17 cellular contexts compared by ENCODE assay signal in genomic region chr3:50478051-50478450, GRCh38. TPM values are rescaled to one million over a fixed set of nuclear protein-coding genes. Genes with fewer than 3 reads are reported as not detected.
A peak's percentile ranks its signal among the peaks of the same experiment; 100 is the strongest.
DNase-seq lines count a peak whose midpoint lies in the region; ATAC-seq and TF ChIP-seq lines count a peak whose summit lies in the region.
"Had no signal": no experiment of that assay in that cellular context is flagged by ENCODE, and none has a peak within 500 bp of the region (broad histone marks: within the 10 kb centered on the region; RNA-seq: fewer than 3 reads in every experiment).

No MANE protein-coding gene starts in this region.

- H3K27me3 Mint-ChIP-seq in brain: peaks cover 3% of the 10 kb centered on the region
- H3K27me3 Mint-ChIP-seq in neural progenitor cell (ENCODE audit: insufficient read depth, low read depth): peaks cover 2% of the 10 kb centered on the region
- H3K27me3 Mint-ChIP-seq: CD4-positive, alpha-beta memory T cell had no signal

- no peak overlapping the region for H2BK15ac ChIP-seq in neuronal stem cell (ENCODE audit: low read length)

- ATAC-seq in left lobe of liver: peak; percentile 89
- ATAC-seq: GM23338 had no signal

- H3K14ac ChIP-seq in neuronal stem cell (ENCODE audit: low read length): peak overlapping the region; percentile 50

- no peak overlapping the region for H3K23ac ChIP-seq in neuronal stem cell (ENCODE audit: low read depth, low read length, poor library complexity)

- H3K27ac Mint-ChIP-seq in brain (peak overlapping the region in 3 of 5 experiments; percentile 52 to 82 (median 66)), neural progenitor cell (no peak overlapping the region)
- H3K27ac Mint-ChIP-seq: GM23338, HFFc6 had no signal

- H3K4me2 ChIP-seq in neuronal stem cell (ENCODE audit: insufficient read depth, low read length, poor library complexity, severe bottlenecking) (no peak overlapping the region), neural progenitor cell (no peak overlapping the region)
- H3K4me2 ChIP-seq: GM23338 had no signal

- H4K20me1 ChIP-seq in neural progenitor cell (ENCODE audit: low read depth): peaks cover 24% of the 10 kb centered on the region

- H3K4me3 Mint-ChIP-seq in brain (no peak overlapping the region), neural progenitor cell (no peak overlapping the region)
- H3K4me3 Mint-ChIP-seq: CD4-positive, alpha-beta memory T cell; GM23338; HFFc6 had no signal

- no peaks in the 10 kb centered on the region for H3F3A ChIP-seq in neural progenitor cell (ENCODE audit: low read depth)

- no peaks in the 10 kb centered on the region for H3K79me2 ChIP-seq in neural progenitor cell (ENCODE audit: low read depth)

- H3K36me3 ChIP-seq in neuronal stem cell (replicated peaks in 1 of 2; ENCODE audit: control insufficient read depth in 2 of 2, insufficient read depth in 2 of 2, low read length in 2 of 2) (no peaks in the 10 kb centered on the region), neural progenitor cell (no peaks in the 10 kb centered on the region)
- H3K36me3 ChIP-seq: HAP-1 had no signal

- H3K9me3 Mint-ChIP-seq in brain (peaks cover 0 to 4% (median 1%) of the 10 kb centered on the region in 5 experiments), neural progenitor cell (no peaks in the 10 kb centered on the region)
- H3K9me3 Mint-ChIP-seq: GM23338, HFFc6 had no signal

- TF ChIP-seq CTCF in brain (conservative IDR thresholded peaks at IDR 0.05): no peak
- TF ChIP-seq CTCF in neural progenitor cell (IDR thresholded peaks at IDR 0.05): no peak

- H3K9me3 ChIP-seq in neuronal stem cell (replicated peaks in 1 of 2; ENCODE audit: control insufficient read depth in 2 of 2, insufficient read depth in 1 of 2, low read depth in 1 of 2, low read length in 2 of 2) (no peaks in the 10 kb centered on the region), neural progenitor cell (ENCODE audit: low read depth) (no peaks in the 10 kb centered on the region)
- H3K9me3 ChIP-seq: HAP-1 had no signal

- H2BK5ac ChIP-seq in neuronal stem cell (ENCODE audit: low read length): no peak overlapping the region

- H3K9ac ChIP-seq in neuronal stem cell (ENCODE audit: low read depth, low read length, poor library complexity): no peak overlapping the region
- no peak overlapping the region for H3K9ac ChIP-seq in neural progenitor cell

- H3K27me3 ChIP-seq in neuronal stem cell (ENCODE audit: control insufficient read depth in 3 of 3, insufficient read depth in 3 of 3, low read depth in 1 of 3, low read length in 3 of 3): peaks cover 0 to 25% (median 0%) of the 10 kb centered on the region in 3 experiments
- no peaks in the 10 kb centered on the region for H3K27me3 ChIP-seq in neural progenitor cell

- no peak overlapping the region for H4K91ac ChIP-seq in neuronal stem cell (ENCODE audit: low read depth, low read length, poor library complexity)

- peaks cover 9% of the 10 kb centered on the region for H3K36me3 Mint-ChIP-seq in brain
- no peaks in the 10 kb centered on the region for H3K36me3 Mint-ChIP-seq in neural progenitor cell
- H3K36me3 Mint-ChIP-seq: CD4-positive, alpha-beta memory T cell had no signal

- H2BK120ac ChIP-seq in neuronal stem cell (ENCODE audit: low read depth, low read length): no peak overlapping the region

- no peak overlapping the region for H2AFZ ChIP-seq in neuronal stem cell (ENCODE audit: low read length)
- no peak overlapping the region for H2AFZ ChIP-seq in neural progenitor cell (replicated peaks)
- H2AFZ ChIP-seq: GM23338 had no signal

- no peak overlapping the region for H3K4ac ChIP-seq in neuronal stem cell (ENCODE audit: low read length)

- H3K79me1 ChIP-seq in neuronal stem cell (ENCODE audit: low read depth, low read length): peaks cover 2% of the 10 kb centered on the region

- no peak overlapping the region for H3K27ac ChIP-seq in neuronal stem cell (replicated peaks; ENCODE audit: low read length)
- no peak overlapping the region for H3K27ac ChIP-seq in neural progenitor cell

- H3K4me1 ChIP-seq in neuronal stem cell (ENCODE audit: control insufficient read depth in 2 of 2, insufficient read depth in 1 of 2, low read depth in 1 of 2, low read length in 2 of 2): peaks cover 3 to 18% of the 10 kb centered on the region in 2 donors
- H3K4me1 ChIP-seq in neural progenitor cell: no peaks in the 10 kb centered on the region
- H3K4me1 ChIP-seq: HAP-1 had no signal

- H2AK5ac ChIP-seq in neuronal stem cell (ENCODE audit: low read depth, low read length): no peak overlapping the region

- peak overlapping the region; percentile 22 for H3K18ac ChIP-seq in neuronal stem cell (ENCODE audit: low read length)

- WGBS in neuronal stem cell (ENCODE audit: extremely low coverage in 2 of 2, insufficient read length in 2 of 2, insufficient replicate concordance in 1 of 2), 2 donors: no CpG with 5 or more reads among the region's 7 CpGs

- DNase-seq in left lobe of liver (ENCODE audit: low spot score): peak; percentile 63
- no peak for DNase-seq in neuronal stem cell (ENCODE audit: low spot score)
- no peak for DNase-seq in SHP77 (lab: John Stamatoyannopoulos, UW)
- no peak for DNase-seq in stimulated activated CD4-positive, alpha-beta T cell treated with anti-CD3 and anti-CD28 coated beads, Interleukin-12 subunit alpha, Interleukin-12 subunit beta, amount 100 ng/mL, for 4 hours
- no peak for DNase-seq in neural progenitor cell (ENCODE audit: low spot score)
- DNase-seq: C1 segment of cervical spinal cord; Calu3; CD4-positive, alpha-beta memory T cell; COR-L47; DMS53; DMS79 treated with DMSO at 0.1 percent for 48 hours; GF-D8; HFFc6 had no signal

- H3K4me3 ChIP-seq in neuronal stem cell (ENCODE audit: low read length in 2 of 2) (no peak overlapping the region), neural progenitor cell (no peak overlapping the region)
- H3K4me3 ChIP-seq: GM23338, HAP-1 had no signal

- peak overlapping the region; percentile 25 for H2BK12ac ChIP-seq in neuronal stem cell (ENCODE audit: low read length)

- H4K8ac ChIP-seq in neuronal stem cell (ENCODE audit: low read depth, low read length): no peak overlapping the region

- H3K4me1 Mint-ChIP-seq in brain (peaks cover 77% of the 10 kb centered on the region), neural progenitor cell (peaks cover 52% of the 10 kb centered on the region)

RNA-seq across cellular contexts. Expression of gene CACNA2D2, which starts 25.4 kb away (rescaled TPM):
- 3.0 TPM for polyA plus RNA-seq in brain (ENCODE audit: insufficient read depth, low read depth, low replicate concordance)
- total RNA-seq in left lobe of liver (0.50 TPM), neural progenitor cell (ENCODE audit: low replicate concordance) (4.3 and 9.5 TPM in 2 replicates)
- polyA plus RNA-seq in neuronal stem cell (2013, experiment 1 of 2): 12.5 TPM
- polyA plus RNA-seq in neuronal stem cell (2013, experiment 2 of 2): 12.2 TPM
- total RNA-seq: Daoy had no signal
